1 cellular context compared by ENCODE assay signal in genomic region chr17:74780443-74781238, GRCh38.
A peak's percentile ranks its signal among the peaks of the same experiment; 100 is the strongest.
TF ChIP-seq lines count a peak whose summit lies in the region.

No MANE protein-coding gene starts in this region.

TF ChIP-seq in HepG2, 621 proteins besides CTCF, POLR2A, EP300 and RAD21 (continued from another document and continues in another):
- TF ChIP-seq KIAA2018 (CRISPR knock-in tag; IDR thresholded peaks at IDR 0.05; ENCODE audit: borderline replicate concordance) (no peak), PAF1 (CRISPR knock-in tag; IDR thresholded peaks at IDR 0.05) (no peak), ZSCAN9 (CRISPR knock-in tag; IDR thresholded peaks at IDR 0.05; ENCODE audit: borderline replicate concordance) (peak; percentile 57; the same call in 1 of the 2 replicates), TEAD3 (CRISPR knock-in tag; optimal IDR thresholded peaks at IDR 0.05; ENCODE audit: borderline replicate concordance) (peak; percentile 48), TRIM24 (CRISPR knock-in tag; IDR thresholded peaks at IDR 0.05) (no peak), ZNF430 (CRISPR knock-in tag; IDR thresholded peaks at IDR 0.05) (no peak), HOXA3 (CRISPR knock-in tag; IDR thresholded peaks at IDR 0.05) (no peak), STAT5B (CRISPR knock-in tag; IDR thresholded peaks at IDR 0.05) (no peak), SIX1 (CRISPR knock-in tag; IDR thresholded peaks at IDR 0.05; ENCODE audit: borderline replicate concordance) (no peak), CENPBD1 (CRISPR knock-in tag; IDR thresholded peaks at IDR 0.05; ENCODE audit: borderline replicate concordance, low read depth) (no peak), ZNF564 (CRISPR knock-in tag; IDR thresholded peaks at IDR 0.05) (no peak), FOXK1 (CRISPR knock-in tag; IDR thresholded peaks at IDR 0.05; ENCODE audit: borderline replicate concordance, low read depth) (no peak), ZSCAN25 (CRISPR knock-in tag; IDR thresholded peaks at IDR 0.05) (0 out of 2 replicates have a peak, but pooled peaks have one; percentile 36), NRL (CRISPR knock-in tag; IDR thresholded peaks at IDR 0.05; ENCODE audit: borderline replicate concordance) (no peak), ZNF180 (CRISPR knock-in tag; IDR thresholded peaks at IDR 0.05; ENCODE audit: borderline replicate concordance, low read depth) (no peak), GTF2F1 (IDR thresholded peaks at IDR 0.05; ENCODE audit: low read length) (no peak), MED13 (CRISPR knock-in tag; IDR thresholded peaks at IDR 0.05) (no peak), EZH2 (conservative IDR thresholded peaks at IDR 0.05; ENCODE audit: low read depth, low read length) (no peak), ZKSCAN1 (IDR thresholded peaks at IDR 0.05; ENCODE audit: low read length) (0 out of 2 replicates have a peak, but pooled peaks have one; percentile 22), PRMT3 (CRISPR knock-in tag; IDR thresholded peaks at IDR 0.05; ENCODE audit: borderline replicate concordance, low read depth) (no peak), BATF2 (CRISPR knock-in tag; IDR thresholded peaks at IDR 0.05) (no peak), HCFC1 (IDR thresholded peaks at IDR 0.05; ENCODE audit: low read depth, low read length) (no peak), NFATC3 (CRISPR knock-in tag; IDR thresholded peaks at IDR 0.05) (no peak), ZNF101 (CRISPR knock-in tag; IDR thresholded peaks at IDR 0.05; ENCODE audit: borderline replicate concordance, low read depth) (no peak), ARNTL (CRISPR knock-in tag; IDR thresholded peaks at IDR 0.05) (no peak), ARNT (IDR thresholded peaks at IDR 0.05) (no peak), PBX3 (CRISPR knock-in tag; IDR thresholded peaks at IDR 0.05; ENCODE audit: borderline replicate concordance) (no peak), TFDP2 (CRISPR knock-in tag; IDR thresholded peaks at IDR 0.05) (no peak), EEA1 (CRISPR knock-in tag; IDR thresholded peaks at IDR 0.05; ENCODE audit: borderline replicate concordance) (no peak), TRAFD1 (CRISPR knock-in tag; IDR thresholded peaks at IDR 0.05; ENCODE audit: borderline replicate concordance) (no peak), MXI1 (IDR thresholded peaks at IDR 0.05; ENCODE audit: borderline replicate concordance, low read depth, low read length) (0 out of 3 replicates have a peak, but pooled peaks have one; percentile 14), ZMAT5 (CRISPR knock-in tag; IDR thresholded peaks at IDR 0.05; ENCODE audit: borderline replicate concordance, low read depth) (no peak), ZNF737 (CRISPR knock-in tag; IDR thresholded peaks at IDR 0.05; ENCODE audit: borderline replicate concordance) (no peak), FOSL1 (CRISPR knock-in tag; IDR thresholded peaks at IDR 0.05; ENCODE audit: borderline replicate concordance) (no peak), REST (IDR thresholded peaks at IDR 0.05; ENCODE audit: borderline replicate concordance in 1 of 2, low read depth in 1 of 2, low read length in 2 of 2) (no peak), ZNF570 (CRISPR knock-in tag; IDR thresholded peaks at IDR 0.05; ENCODE audit: borderline replicate concordance) (no peak), SMAD1 (CRISPR knock-in tag; IDR thresholded peaks at IDR 0.05; ENCODE audit: borderline replicate concordance, low read depth) (no peak), NAIF1 (CRISPR knock-in tag; IDR thresholded peaks at IDR 0.05; ENCODE audit: borderline replicate concordance) (no peak), ZNF383 (CRISPR knock-in tag; IDR thresholded peaks at IDR 0.05; ENCODE audit: borderline replicate concordance) (no peak), CENPT (CRISPR knock-in tag; IDR thresholded peaks at IDR 0.05; ENCODE audit: low read depth) (no peak), ZNF652 (CRISPR knock-in tag; IDR thresholded peaks at IDR 0.05; ENCODE audit: borderline replicate concordance, low read depth) (no peak), ZNF124 (CRISPR knock-in tag; IDR thresholded peaks at IDR 0.05) (peak; percentile 60; the same call in 1 of the 2 replicates), KLF16 (CRISPR knock-in tag; IDR thresholded peaks at IDR 0.05) (peak in 1 of 2 experiments; percentile 72; a peak in 1 of 4 replicates), NCOR1 (IDR thresholded peaks at IDR 0.05; ENCODE audit: borderline replicate concordance, low read length) (no peak), ATF5 (CRISPR knock-in tag; IDR thresholded peaks at IDR 0.05; ENCODE audit: low read depth) (no peak), SNAI1 (CRISPR knock-in tag; IDR thresholded peaks at IDR 0.05; ENCODE audit: borderline replicate concordance) (no peak), CCAR2 (optimal IDR thresholded peaks at IDR 0.05; ENCODE audit: low read depth, low read length) (no peak), FOXK2 (IDR thresholded peaks at IDR 0.05) (no peak), MAFK (conservative IDR thresholded peaks at IDR 0.05 in 1 of 2, IDR thresholded peaks at IDR 0.05 in 1 of 2; ENCODE audit: low read length in 2 of 2) (no peak), ETV6 (CRISPR knock-in tag; conservative IDR thresholded peaks at IDR 0.05) (no peak), FOXO1 (CRISPR knock-in tag; IDR thresholded peaks at IDR 0.05) (no peak), IKZF1 (IDR thresholded peaks at IDR 0.05) (no peak), CC2D1A (CRISPR knock-in tag; IDR thresholded peaks at IDR 0.05) (no peak)
